Comparison of ENCODE assay signal across 18 cellular contexts in genomic region chr2:19785867-19786266, GRCh38.
A peak's percentile ranks its signal among the peaks of the same experiment; 100 is the strongest.
DNase-seq lines count a peak whose midpoint lies in the region; ATAC-seq and TF ChIP-seq lines count a peak whose summit lies in the region.
"Had no signal": no experiment of that assay in that cellular context is flagged by ENCODE, and none has a peak within 500 bp of the region (broad histone marks: within the 10 kb centered on the region; RNA-seq: fewer than 3 reads in every experiment).

No MANE protein-coding gene starts in this region.

- H3K9me3 Mint-ChIP-seq in MCF 10A (ENCODE audit: unreplicated experiment) = no peaks in the 10 kb centered on the region

- H3K27me3 Mint-ChIP-seq in MCF 10A (ENCODE audit: insufficient read depth, unreplicated experiment) = no peaks in the 10 kb centered on the region

- no peak for TF ChIP-seq CTCF in MCF 10A (IDR thresholded peaks at IDR 0.05; ENCODE audit: unreplicated experiment)
- no peak for TF ChIP-seq CTCF in breast epithelium (IDR thresholded peaks at IDR 0.05)
- no peak for TF ChIP-seq CTCF in brain microvascular endothelial cell (IDR thresholded peaks at IDR 0.05; ENCODE audit: low read depth, low read length, missing control alignments)
- TF ChIP-seq CTCF in omental fat pad (IDR thresholded peaks at IDR 0.05) = no peak

- no peaks in the 10 kb centered on the region for H3K4me1 ChIP-seq in breast epithelium
- peaks cover 13% of the 10 kb centered on the region for H3K4me1 ChIP-seq in mesodermal cell (ENCODE audit: control insufficient read depth, insufficient read depth, low read length, poor library complexity, severe bottlenecking)
- H3K4me1 ChIP-seq in aorta (ENCODE audit: control insufficient read depth in 1 of 2, insufficient read depth in 2 of 2, low read length in 2 of 2) = peaks cover 0 to 8% of the 10 kb centered on the region in 2 donors
- H3K4me1 ChIP-seq: upper lobe of left lung had no signal

- in situ Hi-C loops in brain microvascular endothelial cell (cut with HindIII; ENCODE audit: low pct_ligation_motif_present, low sequenced_read_pairs) = no loop called here

- BruUV-seq in MCF 10A (replicated peaks; lab: Mats Ljungman, UMichigan) = no TSS peak

- peaks cover 28% of the 10 kb centered on the region for H3K4me1 Mint-ChIP-seq in MCF 10A (ENCODE audit: insufficient read depth, unreplicated experiment)
- H3K4me1 Mint-ChIP-seq: stimulated activated naive CD8-positive, alpha-beta T cell treated with anti-CD3 and anti-CD28 coated beads, Interleukin-15, amount 100 ng/mL, for 72 hours had no signal

- no peaks in the 10 kb centered on the region for H3K9me3 ChIP-seq in breast epithelium
- H3K9me3 ChIP-seq in mesodermal cell (ENCODE audit: control insufficient read depth, low read length) = no peaks in the 10 kb centered on the region
- H3K9me3 ChIP-seq in aorta (ENCODE audit: control insufficient read depth, low read length) = no peaks in the 10 kb centered on the region
- H3K9me3 ChIP-seq: BLaER1, upper lobe of left lung had no signal

- POLR2A ChIA-PET in MCF 10A (lab: Yijun Ruan, JAX) = interaction anchor here (0.5 to 1.9 kb wide), 7 partner anchors 10 to 203 kb away, joined by 3 to 32 read pairs (median 4); no protein-coding TSS in a partner anchor

- H3K4me3 Mint-ChIP-seq in MCF 10A (ENCODE audit: unreplicated experiment) = no peak overlapping the region
- H3K4me3 Mint-ChIP-seq: activated naive CD8-positive, alpha-beta T cell; natural killer cell treated with Interleukin-12 subunit alpha and Interleukin-12 subunit beta and Interleukin-15 and Interleukin-18, amount 100 ng/mL, for 72 hours; stimulated activated naive CD8-positive, alpha-beta T cell treated with anti-CD3 and anti-CD28 coated beads, Interleukin-15, amount 100 ng/mL, for 72 hours had no signal

- H3K27me3 ChIP-seq in breast epithelium (no peaks in the 10 kb centered on the region), brain microvascular endothelial cell (replicated peaks) (no peaks in the 10 kb centered on the region), aorta (ENCODE audit: control insufficient read depth in 1 of 2, insufficient read depth in 2 of 2, low read length in 1 of 2) (no peaks in the 10 kb centered on the region)
- H3K27me3 ChIP-seq: BLaER1, upper lobe of left lung had no signal

- H3K36me3 Mint-ChIP-seq in MCF 10A (ENCODE audit: insufficient read depth, unreplicated experiment) = no peaks in the 10 kb centered on the region
- H3K36me3 Mint-ChIP-seq: activated naive CD8-positive, alpha-beta T cell; natural killer cell treated with Interleukin-12 subunit alpha and Interleukin-12 subunit beta and Interleukin-15 and Interleukin-18, amount 100 ng/mL, for 72 hours had no signal

- 91 to 94% methylated on average over 2 to 4 of the region's 4 CpGs for WGBS in mesodermal cell (ENCODE audit: insufficient coverage in 2 of 2), 2 experiments
- WGBS in aorta, 2 donors = 71 to 75% methylated on average over 4 of the region's 4 CpGs

- H3K27ac Mint-ChIP-seq in MCF 10A (ENCODE audit: low read depth, unreplicated experiment) = peak overlapping the region; percentile 82
- H3K27ac Mint-ChIP-seq: activated naive CD8-positive, alpha-beta T cell; natural killer cell treated with Interleukin-12 subunit alpha and Interleukin-12 subunit beta and Interleukin-15 and Interleukin-18, amount 100 ng/mL, for 72 hours; stimulated activated naive CD8-positive, alpha-beta T cell treated with anti-CD3 and anti-CD28 coated beads, Interleukin-15, amount 100 ng/mL, for 72 hours had no signal

- H3K36me3 ChIP-seq in breast epithelium (no peaks in the 10 kb centered on the region), brain microvascular endothelial cell (replicated peaks) (no peaks in the 10 kb centered on the region), mesodermal cell (ENCODE audit: control insufficient read depth, insufficient read depth, low read length) (no peaks in the 10 kb centered on the region), aorta (ENCODE audit: control insufficient read depth in 1 of 2, insufficient read depth in 2 of 2, low read length in 1 of 2) (no peaks in the 10 kb centered on the region)
- H3K36me3 ChIP-seq: BLaER1, upper lobe of left lung had no signal

- DNase-seq in MCF 10A (ENCODE audit: unreplicated experiment) (no peak), breast epithelium (ENCODE audit: low spot score in 2 of 2) (no peak), brain microvascular endothelial cell (no peak), aorta (no peak), omental fat pad (ENCODE audit: low spot score) (no peak), HT-29 (ENCODE audit: low spot score) (no peak), Kasumi-1 (lab: John Stamatoyannopoulos, UW) (no peak)
- DNase-seq: 8988T; activated CD4-positive, alpha-beta T cell treated with anti-CD3 and anti-CD28 coated beads for 48 hours; NCI-H1417; NCI-H510A treated with DMSO at 0.1 percent for 48 hours; SHP77; stimulated activated naive CD8-positive, alpha-beta T cell treated with anti-CD3 and anti-CD28 coated beads, Interleukin-15, amount 100 ng/mL, for 72 hours; upper lobe of left lung had no signal

- H3K27ac ChIP-seq in breast epithelium (no peak overlapping the region), brain microvascular endothelial cell (peak overlapping the region; percentile 2), mesodermal cell (ENCODE audit: low read depth, low read length, severe bottlenecking) (peak overlapping the region; percentile 24), aorta (ENCODE audit: low read depth in 1 of 2, low read length in 2 of 2) (peak overlapping the region; percentile 3 to 52)
- H3K27ac ChIP-seq: BLaER1, upper lobe of left lung had no signal

- ATAC-seq in aorta (ENCODE audit: low FRiP score) (no peak), omental fat pad (ENCODE audit: low FRiP score) (no peak)
- ATAC-seq: natural killer cell treated with Interleukin-12 subunit alpha and Interleukin-12 subunit beta and Interleukin-15 and Interleukin-18, amount 100 ng/mL, for 72 hours; stimulated activated naive CD8-positive, alpha-beta T cell treated with anti-CD3 and anti-CD28 coated beads, Interleukin-15, amount 100 ng/mL, for 72 hours had no signal

- TF ChIP-seq POLR2A in breast epithelium (IDR thresholded peaks at IDR 0.05) = no peak

- intact Hi-C loops in MCF 10A (cut with micrococcal nuclease) = no loop called here
- intact Hi-C loops in breast epithelium (cut with DNase I; ENCODE audit: low total_unique reads) = no loop called here
- intact Hi-C loops in aorta (cut with DNase I) = loop anchor here in 1 of 2 donors (5.0 kb wide), 1 partner anchor 71 kb away; no protein-coding TSS in a partner anchor

- H3K4me3 ChIP-seq in breast epithelium (no peak overlapping the region), brain microvascular endothelial cell (ENCODE audit: low read depth, low read length) (no peak overlapping the region), mesodermal cell (ENCODE audit: extremely low read depth, insufficient read depth, low read length, poor library complexity, severe bottlenecking) (no peak overlapping the region), aorta (ENCODE audit: low read length in 2 of 2) (no peak overlapping the region)
- H3K4me3 ChIP-seq: BLaER1, upper lobe of left lung had no signal

- CTCF ChIA-PET in MCF 10A (lab: Yijun Ruan, JAX) = interaction anchor here (0.6 to 1.6 kb wide), 6 partner anchors 10 to 540 kb away, joined by 3 to 7 read pairs (median 3); no protein-coding TSS in a partner anchor

Comparison
In these comparisons a context has a peak if more than half of its experiments do, and no peak if none do; other contexts are left out.
1. H3K27ac ChIP-seq: peak in brain microvascular endothelial cell (single experiment), mesodermal cell (single experiment) and aorta (2 of 2); none in breast epithelium (0 of 2).